ENCODE assay signal across 8 cellular contexts in genomic region chr19:3163230-3163886, GRCh38. TPM values are rescaled to one million over a fixed set of nuclear protein-coding genes. Genes with fewer than 3 reads are reported as not detected.
A peak's percentile ranks its signal among the peaks of the same experiment; 100 is the strongest.
DNase-seq lines count a peak whose midpoint lies in the region; ATAC-seq, FAIRE-seq and TF ChIP-seq lines count a peak whose summit lies in the region.

No MANE protein-coding gene starts in this region.

- TF ChIP-seq EP300 in A549 (IDR thresholded peaks at IDR 0.05), result no peak

- intact Hi-C loops in MCF 10A (cut with micrococcal nuclease), result loop anchor here (1.0 to 5.0 kb wide), 3 partner anchors 34 to 211 kb away; no protein-coding TSS in a partner anchor

- peaks cover 9% of the 10 kb centered on the region; the same call in 1 of the 3 replicates for H3K4me1 ChIP-seq in A549

- H3K4me2 ChIP-seq in A549, result peak overlapping the region; percentile 69

- TF ChIP-seq RAD21 in A549 (conservative IDR thresholded peaks at IDR 0.05 in 1 of 2, IDR thresholded peaks at IDR 0.05 in 1 of 2), result peak; percentile 88 to 93

- peaks cover 5% of the 10 kb centered on the region for H3K4me1 Mint-ChIP-seq in MCF 10A (ENCODE audit: insufficient read depth, unreplicated experiment)

- TF ChIP-seq POLR2A in A549 (IDR thresholded peaks at IDR 0.05; ENCODE audit: low read length), result no peak

- POLR2A ChIA-PET in A549 (lab: Yijun Ruan, JAX) (no interaction called here), MCF 10A (lab: Yijun Ruan, JAX) (no interaction called here)

- H3K27ac ChIP-seq in A549, result peak overlapping the region in 1 of 2 experiments; percentile 64; a peak in 2 of 6 replicates

- no peak for FAIRE-seq in A549 (lab: Jason Lieb, UNC)
- peak; percentile 63 for FAIRE-seq in GM19239 (lab: Jason Lieb, UNC)

- WGBS in A549 (ENCODE audit: missing lambda C conversion rate), result 13% methylated on average over 17 of the region's 27 CpGs

- no peak overlapping the region for H3K4me3 ChIP-seq in A549

- ATAC-seq in A549 (peak; percentile 95 to 97), HG02588 (IDR thresholded peaks at IDR 0.05; ENCODE audit: unreplicated experiment) (no peak)

- CTCF ChIA-PET in A549 (lab: Yijun Ruan, JAX), result interaction anchor here (0.5 to 11.0 kb wide), 19 partner anchors 8 to 212 kb away, joined by 3 to 164 read pairs (median 4); no protein-coding TSS in a partner anchor
- CTCF ChIA-PET in MCF 10A (lab: Yijun Ruan, JAX), result interaction anchor here (0.5 to 5.0 kb wide), 15 partner anchors 9 to 211 kb away, joined by 3 to 59 read pairs (median 5); no protein-coding TSS in a partner anchor

- H3K27me3 Mint-ChIP-seq in MCF 10A (ENCODE audit: insufficient read depth, unreplicated experiment), result no peaks in the 10 kb centered on the region

- TSS peak; percentile 54 for BruUV-seq in MCF 10A (replicated peaks; lab: Mats Ljungman, UMichigan)

- H3K27ac Mint-ChIP-seq in MCF 10A (ENCODE audit: low read depth, unreplicated experiment), result no peak overlapping the region

- no peaks in the 10 kb centered on the region for H3K9me3 Mint-ChIP-seq in MCF 10A (ENCODE audit: unreplicated experiment)

- peak; percentile 60 to 84 for DNase-seq in A549 (ENCODE audit: low read depth in 1 of 2, low spot score in 1 of 2)
- DNase-seq in GM19239 (ENCODE audit: insufficient read length, low spot score), result peak; percentile 91
- DNase-seq in NCI-H2029 treated with DMSO at 0.1 percent for 48 hours (lab: John Stamatoyannopoulos, UW), result peak; percentile 55
- peak; percentile 51 for DNase-seq in UCSD-AML1 (lab: John Stamatoyannopoulos, UW; ENCODE audit: unreplicated experiment)
- peak; percentile 66 for DNase-seq in MCF 10A (ENCODE audit: unreplicated experiment)
- DNase-seq in inferior parietal cortex (ENCODE audit: extremely low spot score), result peak; percentile 77
- peak; percentile 66 for DNase-seq in stimulated activated CD4-positive, alpha-beta T cell treated with anti-CD3 and anti-CD28 coated beads, Interleukin-2, amount 100 ng/mL, for 48 hours

- H3K4me3 Mint-ChIP-seq in MCF 10A (ENCODE audit: unreplicated experiment), result no peak overlapping the region

- peaks cover 69% of the 10 kb centered on the region for H3K36me3 Mint-ChIP-seq in MCF 10A (ENCODE audit: insufficient read depth, unreplicated experiment)

- TF ChIP-seq CTCF in A549 (IDR thresholded peaks at IDR 0.05) (peak; percentile 83), MCF 10A (IDR thresholded peaks at IDR 0.05; ENCODE audit: unreplicated experiment) (peak; percentile 93)

- H3K9me3 ChIP-seq in A549, result no peaks in the 10 kb centered on the region

TF ChIP-seq in A549, 52 proteins besides CTCF, POLR2A, EP300 and RAD21:
- TF ChIP-seq SMC3 (IDR thresholded peaks at IDR 0.05) (peak; percentile 72), TFCP2L1 (CRISPR knock-in tag; IDR thresholded peaks at IDR 0.05) (no peak), FOSL2 (IDR thresholded peaks at IDR 0.05) (no peak), FOSL2 (CRISPR knock-in tag; IDR thresholded peaks at IDR 0.05) (0 out of 2 replicates have a peak, but pooled peaks have one; percentile 2)

RNA-seq across cellular contexts. Expression of gene S1PR4, which starts 15.2 kb away (rescaled TPM):
- polyA plus RNA-seq in A549 (2011; rRNA removed) (0.09 TPM in 1 of 2 replicates, not detected in the other), A549 (2017; fragmentation: RNase III; extraction: RNeasy Plus Mini Kit Qiagen cat#74134 plus additional on column Dnase treatment) (0.08 to 0.33 TPM (median 0.17 TPM) in 3 replicates)
- polyA plus RNA-seq in A549 (2012; cell fraction: cytosol; rRNA removed), result 0.19 and 0.22 TPM in 2 replicates
- polyA plus RNA-seq in A549 (2012; cell fraction: nucleus; rRNA removed), result 0.77 and 1.0 TPM in 2 replicates
- polyA minus RNA-seq in A549 (2011; rRNA and poly(A)+ RNA removed), result not detected in 2 replicates
- 0.39 and 0.44 TPM in 2 replicates for total RNA-seq in MCF 10A (2022)

RNA-seq across cellular contexts. Expression of gene NCLN, which starts 22.4 kb away (rescaled TPM):
- polyA plus RNA-seq in A549 (2011; rRNA removed) (22.8 and 27.6 TPM in 2 replicates), A549 (2017; fragmentation: RNase III; extraction: RNeasy Plus Mini Kit Qiagen cat#74134 plus additional on column Dnase treatment) (55.5 to 58.5 TPM (median 55.5 TPM) in 3 replicates)
- polyA plus RNA-seq in A549 (2012; cell fraction: cytosol; rRNA removed), result 67.0 and 93.6 TPM in 2 replicates
- polyA plus RNA-seq in A549 (2012; cell fraction: nucleus; rRNA removed), result 158 and 222 TPM in 2 replicates
- polyA minus RNA-seq in A549 (2011; rRNA and poly(A)+ RNA removed), result 22.9 and 32.2 TPM in 2 replicates
- total RNA-seq in MCF 10A (2022), result 72.1 and 84.1 TPM in 2 replicates

RNA-seq across cellular contexts. Expression of gene GNA15, which starts 27.5 kb away (rescaled TPM):
- polyA plus RNA-seq in A549 (2011; rRNA removed) (0.06 and 0.07 TPM in 2 replicates), A549 (2017; fragmentation: RNase III; extraction: RNeasy Plus Mini Kit Qiagen cat#74134 plus additional on column Dnase treatment) (0.04 TPM in 1 of 3 replicates, not detected in the others)
- polyA plus RNA-seq in A549 (2012; cell fraction: cytosol; rRNA removed), result 0.07 and 0.10 TPM in 2 replicates
- 0.16 TPM in 1 of 2 replicates, not detected in the other for polyA plus RNA-seq in A549 (2012; cell fraction: nucleus; rRNA removed)
- not detected in 2 replicates for polyA minus RNA-seq in A549 (2011; rRNA and poly(A)+ RNA removed)
- total RNA-seq in MCF 10A (2022), result 32.9 and 47.1 TPM in 2 replicates
